In the genomic region with DNA sequence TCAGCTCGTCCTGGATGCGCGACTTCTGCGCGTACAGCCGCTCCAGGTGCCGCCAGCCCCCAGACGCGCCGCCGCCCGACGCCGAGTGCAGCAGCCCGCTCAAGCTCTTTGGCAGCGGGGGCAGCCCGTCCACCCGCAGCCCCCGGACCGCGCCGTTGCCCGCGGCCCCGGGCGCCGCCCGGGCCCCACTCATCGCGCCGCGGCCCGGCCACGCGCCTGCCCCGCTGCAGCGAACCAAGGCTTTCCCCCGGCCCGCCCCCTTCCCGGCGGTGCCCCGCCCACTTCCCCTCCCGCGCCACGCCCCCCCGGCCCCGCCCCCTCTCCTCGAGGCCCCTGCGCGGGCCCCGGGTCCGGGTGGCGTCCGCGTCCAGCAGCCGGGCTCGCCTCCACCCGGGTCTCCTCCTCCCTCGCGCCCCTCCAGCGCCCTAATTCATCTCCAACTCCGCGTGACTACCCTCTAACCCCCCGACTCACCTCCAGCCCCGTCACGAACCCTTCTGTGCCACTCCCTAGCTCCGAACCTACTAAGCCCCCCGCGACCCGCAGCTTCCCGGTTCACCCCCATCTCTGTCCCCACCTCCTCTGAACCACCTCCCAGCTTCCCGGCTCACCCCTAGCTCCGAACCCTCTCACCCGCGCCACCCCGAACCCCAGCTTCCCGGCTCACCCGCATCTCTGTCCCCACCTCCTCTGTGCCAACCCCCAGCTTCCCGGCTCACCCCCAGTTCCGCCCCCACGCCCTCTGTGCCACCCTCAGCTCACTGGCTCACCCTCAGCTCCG, we compare ENCODE assay signal across 1 cellular context.
TF ChIP-seq lines count a peak whose summit lies in the region.

TSS of gene FAM89A (minus strand) at position 236 of the 781 bp plus-strand sequence. CDS start at position 193, 43 bp downstream.

TF ChIP-seq in HepG2, 621 proteins besides CTCF, POLR2A, EP300 and RAD21 (continued from another document):
- TF ChIP-seq, protein P1, sequence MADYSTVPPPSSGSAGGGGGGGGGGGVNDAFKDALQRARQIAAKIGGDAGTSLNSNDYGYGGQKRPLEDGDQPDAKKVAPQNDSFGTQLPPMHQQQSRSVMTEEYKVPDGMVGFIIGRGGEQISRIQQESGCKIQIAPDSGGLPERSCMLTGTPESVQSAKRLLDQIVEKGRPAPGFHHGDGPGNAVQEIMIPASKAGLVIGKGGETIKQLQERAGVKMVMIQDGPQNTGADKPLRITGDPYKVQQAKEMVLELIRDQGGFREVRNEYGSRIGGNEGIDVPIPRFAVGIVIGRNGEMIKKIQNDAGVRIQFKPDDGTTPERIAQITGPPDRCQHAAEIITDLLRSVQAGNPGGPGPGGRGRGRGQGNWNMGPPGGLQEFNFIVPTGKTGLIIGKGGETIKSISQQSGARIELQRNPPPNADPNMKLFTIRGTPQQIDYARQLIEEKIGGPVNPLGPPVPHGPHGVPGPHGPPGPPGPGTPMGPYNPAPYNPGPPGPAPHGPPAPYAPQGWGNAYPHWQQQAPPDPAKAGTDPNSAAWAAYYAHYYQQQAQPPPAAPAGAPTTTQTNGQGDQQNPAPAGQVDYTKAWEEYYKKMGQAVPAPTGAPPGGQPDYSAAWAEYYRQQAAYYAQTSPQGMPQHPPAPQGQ (CRISPR knock-in tag; IDR thresholded peaks at IDR 0.05; ENCODE audit: borderline replicate concordance) = no peak
- TF ChIP-seq ZNF569 (CRISPR knock-in tag; IDR thresholded peaks at IDR 0.05; ENCODE audit: borderline replicate concordance) (no peak), ZNF101 (CRISPR knock-in tag; IDR thresholded peaks at IDR 0.05; ENCODE audit: borderline replicate concordance, low read depth) (no peak), ZNF747 (CRISPR knock-in tag; IDR thresholded peaks at IDR 0.05; ENCODE audit: borderline replicate concordance) (no peak), STAT5B (CRISPR knock-in tag; IDR thresholded peaks at IDR 0.05) (no peak), AGO1 (IDR thresholded peaks at IDR 0.05; ENCODE audit: low read depth, low read length, poor library complexity, severe bottlenecking) (no peak), ZNF776 (CRISPR knock-in tag; IDR thresholded peaks at IDR 0.05) (no peak), ZFP36L2 (CRISPR knock-in tag; IDR thresholded peaks at IDR 0.05) (no peak), WIZ (CRISPR knock-in tag; IDR thresholded peaks at IDR 0.05) (no peak), MTF1 (CRISPR knock-in tag; IDR thresholded peaks at IDR 0.05) (no peak), ZNF609 (CRISPR knock-in tag; IDR thresholded peaks at IDR 0.05; ENCODE audit: borderline replicate concordance) (no peak), HOXA5 (CRISPR knock-in tag; IDR thresholded peaks at IDR 0.05) (no peak), ZBTB3 (CRISPR knock-in tag; IDR thresholded peaks at IDR 0.05; ENCODE audit: borderline replicate concordance, low read depth) (no peak)
TF ChIP-seq in HepG2: peak in this region for 3.
